In the genomic region with DNA sequence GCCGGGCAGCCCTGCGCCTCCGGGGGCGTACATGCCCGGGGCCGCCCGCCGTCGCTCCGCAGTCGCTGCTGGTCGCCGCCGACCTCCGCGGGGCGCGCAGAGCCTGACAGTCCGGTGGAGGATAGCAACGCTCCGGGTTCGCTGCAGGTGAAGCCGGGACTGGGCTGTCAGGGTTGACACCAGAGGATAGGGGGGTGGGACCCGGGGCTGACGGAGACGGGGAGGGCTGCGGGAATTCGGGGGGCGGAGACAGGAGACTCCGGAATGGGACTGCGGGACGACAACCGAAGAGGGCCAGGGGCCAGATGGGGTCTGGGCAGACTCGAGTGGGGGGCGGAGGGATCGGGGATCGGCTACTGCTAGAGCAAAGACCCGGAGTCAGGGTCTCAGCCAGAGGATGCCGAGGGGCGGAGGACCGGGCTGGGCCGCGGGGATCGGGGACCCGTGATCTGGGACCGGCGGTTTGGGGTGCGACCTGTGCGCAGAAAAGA, we compare ENCODE assay signal across 1 cellular context.
TF ChIP-seq lines count a peak whose summit lies in the region.

No MANE protein-coding gene starts in this region.

TF ChIP-seq in H1, 55 proteins besides CTCF, POLR2A, EP300 and RAD21:
- peak; percentile 59; the same call in 1 of the 2 replicates for TF ChIP-seq SP1 (IDR thresholded peaks at IDR 0.05; ENCODE audit: low read depth, low read length)
- TF ChIP-seq POU5F1 (IDR thresholded peaks at IDR 0.05; ENCODE audit: low read depth, low read length), result no peak
- peak; percentile 47 for TF ChIP-seq SAP30 (IDR thresholded peaks at IDR 0.05; ENCODE audit: insufficient read depth, insufficient replicate concordance, low read length)
- TF ChIP-seq HDAC2 (IDR thresholded peaks at IDR 0.05; ENCODE audit: borderline replicate concordance in 1 of 2, low read depth in 2 of 2, low read length in 2 of 2), result peak in 1 of 2 experiments; percentile 38; a peak in 1 of 4 replicates
- no peak for TF ChIP-seq JUND (IDR thresholded peaks at IDR 0.05; ENCODE audit: low read length)
- no peak for TF ChIP-seq CHD2 (IDR thresholded peaks at IDR 0.05; ENCODE audit: low read length)
- peak in 1 of 2 experiments; percentile 15; a peak in 1 of 4 replicates for TF ChIP-seq SIN3A (conservative IDR thresholded peaks at IDR 0.05 in 1 of 2, IDR thresholded peaks at IDR 0.05 in 1 of 2; ENCODE audit: low read depth in 1 of 2, low read length in 2 of 2)
- no peak for TF ChIP-seq TCF12 (IDR thresholded peaks at IDR 0.05; ENCODE audit: low read depth, low read length)
- no peak for TF ChIP-seq BCL11A (IDR thresholded peaks at IDR 0.05; ENCODE audit: low read depth in 2 of 2, low read length in 2 of 2)
- TF ChIP-seq, protein P1, sequence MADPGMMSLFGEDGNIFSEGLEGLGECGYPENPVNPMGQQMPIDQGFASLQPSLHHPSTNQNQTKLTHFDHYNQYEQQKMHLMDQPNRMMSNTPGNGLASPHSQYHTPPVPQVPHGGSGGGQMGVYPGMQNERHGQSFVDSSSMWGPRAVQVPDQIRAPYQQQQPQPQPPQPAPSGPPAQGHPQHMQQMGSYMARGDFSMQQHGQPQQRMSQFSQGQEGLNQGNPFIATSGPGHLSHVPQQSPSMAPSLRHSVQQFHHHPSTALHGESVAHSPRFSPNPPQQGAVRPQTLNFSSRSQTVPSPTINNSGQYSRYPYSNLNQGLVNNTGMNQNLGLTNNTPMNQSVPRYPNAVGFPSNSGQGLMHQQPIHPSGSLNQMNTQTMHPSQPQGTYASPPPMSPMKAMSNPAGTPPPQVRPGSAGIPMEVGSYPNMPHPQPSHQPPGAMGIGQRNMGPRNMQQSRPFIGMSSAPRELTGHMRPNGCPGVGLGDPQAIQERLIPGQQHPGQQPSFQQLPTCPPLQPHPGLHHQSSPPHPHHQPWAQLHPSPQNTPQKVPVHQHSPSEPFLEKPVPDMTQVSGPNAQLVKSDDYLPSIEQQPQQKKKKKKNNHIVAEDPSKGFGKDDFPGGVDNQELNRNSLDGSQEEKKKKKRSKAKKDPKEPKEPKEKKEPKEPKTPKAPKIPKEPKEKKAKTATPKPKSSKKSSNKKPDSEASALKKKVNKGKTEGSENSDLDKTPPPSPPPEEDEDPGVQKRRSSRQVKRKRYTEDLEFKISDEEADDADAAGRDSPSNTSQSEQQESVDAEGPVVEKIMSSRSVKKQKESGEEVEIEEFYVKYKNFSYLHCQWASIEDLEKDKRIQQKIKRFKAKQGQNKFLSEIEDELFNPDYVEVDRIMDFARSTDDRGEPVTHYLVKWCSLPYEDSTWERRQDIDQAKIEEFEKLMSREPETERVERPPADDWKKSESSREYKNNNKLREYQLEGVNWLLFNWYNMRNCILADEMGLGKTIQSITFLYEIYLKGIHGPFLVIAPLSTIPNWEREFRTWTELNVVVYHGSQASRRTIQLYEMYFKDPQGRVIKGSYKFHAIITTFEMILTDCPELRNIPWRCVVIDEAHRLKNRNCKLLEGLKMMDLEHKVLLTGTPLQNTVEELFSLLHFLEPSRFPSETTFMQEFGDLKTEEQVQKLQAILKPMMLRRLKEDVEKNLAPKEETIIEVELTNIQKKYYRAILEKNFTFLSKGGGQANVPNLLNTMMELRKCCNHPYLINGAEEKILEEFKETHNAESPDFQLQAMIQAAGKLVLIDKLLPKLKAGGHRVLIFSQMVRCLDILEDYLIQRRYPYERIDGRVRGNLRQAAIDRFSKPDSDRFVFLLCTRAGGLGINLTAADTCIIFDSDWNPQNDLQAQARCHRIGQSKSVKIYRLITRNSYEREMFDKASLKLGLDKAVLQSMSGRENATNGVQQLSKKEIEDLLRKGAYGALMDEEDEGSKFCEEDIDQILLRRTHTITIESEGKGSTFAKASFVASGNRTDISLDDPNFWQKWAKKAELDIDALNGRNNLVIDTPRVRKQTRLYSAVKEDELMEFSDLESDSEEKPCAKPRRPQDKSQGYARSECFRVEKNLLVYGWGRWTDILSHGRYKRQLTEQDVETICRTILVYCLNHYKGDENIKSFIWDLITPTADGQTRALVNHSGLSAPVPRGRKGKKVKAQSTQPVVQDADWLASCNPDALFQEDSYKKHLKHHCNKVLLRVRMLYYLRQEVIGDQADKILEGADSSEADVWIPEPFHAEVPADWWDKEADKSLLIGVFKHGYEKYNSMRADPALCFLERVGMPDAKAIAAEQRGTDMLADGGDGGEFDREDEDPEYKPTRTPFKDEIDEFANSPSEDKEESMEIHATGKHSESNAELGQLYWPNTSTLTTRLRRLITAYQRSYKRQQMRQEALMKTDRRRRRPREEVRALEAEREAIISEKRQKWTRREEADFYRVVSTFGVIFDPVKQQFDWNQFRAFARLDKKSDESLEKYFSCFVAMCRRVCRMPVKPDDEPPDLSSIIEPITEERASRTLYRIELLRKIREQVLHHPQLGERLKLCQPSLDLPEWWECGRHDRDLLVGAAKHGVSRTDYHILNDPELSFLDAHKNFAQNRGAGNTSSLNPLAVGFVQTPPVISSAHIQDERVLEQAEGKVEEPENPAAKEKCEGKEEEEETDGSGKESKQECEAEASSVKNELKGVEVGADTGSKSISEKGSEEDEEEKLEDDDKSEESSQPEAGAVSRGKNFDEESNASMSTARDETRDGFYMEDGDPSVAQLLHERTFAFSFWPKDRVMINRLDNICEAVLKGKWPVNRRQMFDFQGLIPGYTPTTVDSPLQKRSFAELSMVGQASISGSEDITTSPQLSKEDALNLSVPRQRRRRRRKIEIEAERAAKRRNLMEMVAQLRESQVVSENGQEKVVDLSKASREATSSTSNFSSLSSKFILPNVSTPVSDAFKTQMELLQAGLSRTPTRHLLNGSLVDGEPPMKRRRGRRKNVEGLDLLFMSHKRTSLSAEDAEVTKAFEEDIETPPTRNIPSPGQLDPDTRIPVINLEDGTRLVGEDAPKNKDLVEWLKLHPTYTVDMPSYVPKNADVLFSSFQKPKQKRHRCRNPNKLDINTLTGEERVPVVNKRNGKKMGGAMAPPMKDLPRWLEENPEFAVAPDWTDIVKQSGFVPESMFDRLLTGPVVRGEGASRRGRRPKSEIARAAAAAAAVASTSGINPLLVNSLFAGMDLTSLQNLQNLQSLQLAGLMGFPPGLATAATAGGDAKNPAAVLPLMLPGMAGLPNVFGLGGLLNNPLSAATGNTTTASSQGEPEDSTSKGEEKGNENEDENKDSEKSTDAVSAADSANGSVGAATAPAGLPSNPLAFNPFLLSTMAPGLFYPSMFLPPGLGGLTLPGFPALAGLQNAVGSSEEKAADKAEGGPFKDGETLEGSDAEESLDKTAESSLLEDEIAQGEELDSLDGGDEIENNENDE (IDR thresholded peaks at IDR 0.05; ENCODE audit: insufficient replicate concordance, low read length), result no peak
- TF ChIP-seq RXRA (IDR thresholded peaks at IDR 0.05; ENCODE audit: insufficient read depth, low read depth, low read length), result no peak
TF ChIP-seq in H1: peak in this region for 4.
